Comparison of ENCODE assay signal across 8 cellular contexts in genomic region chr14:76761198-76761848, GRCh38.
DNase-seq lines count a peak whose midpoint lies in the region; ATAC-seq lines count a peak whose summit lies in the region.

Gene VASH1 (plus strand): TSS chr14:76761468. CDS start chr14:76762822, 1,354 bp downstream.

- no peaks in the 10 kb centered on the region for H3K27me3 ChIP-seq in endocrine pancreas (ENCODE audit: control insufficient read depth, insufficient read depth, low read length)

- no peaks in the 10 kb centered on the region for H3K4me1 ChIP-seq in endocrine pancreas (ENCODE audit: control insufficient read depth, insufficient read depth, low read length)

- H3K4me3 ChIP-seq in endocrine pancreas (ENCODE audit: control insufficient read depth, insufficient read depth, low read length): peak within 1 kb of the TSS; percentile 50

- H3K9ac ChIP-seq in endocrine pancreas (ENCODE audit: control insufficient read depth, insufficient read depth, low read length): peak within 1 kb of the TSS; percentile 89

- H3K36me3 ChIP-seq in endocrine pancreas (ENCODE audit: control insufficient read depth, insufficient read depth, low read length): no peaks in the 10 kb centered on the region

- DNase-seq in SHP77 (lab: John Stamatoyannopoulos, UW) (peak; percentile 36 to 48), SHP77 treated with DMSO at 0.1 percent for 48 hours (lab: John Stamatoyannopoulos, UW) (no peak), NCI-H2227 (lab: John Stamatoyannopoulos, UW; ENCODE audit: unreplicated experiment) (peak; percentile 78), medulla oblongata (ENCODE audit: extremely low spot score) (peak; percentile 63)
- DNase-seq in activated CD8-positive, alpha-beta memory T cell treated with anti-CD3 and anti-CD28 coated beads, Interleukin-2, amount 50 U/mL, for 4 hours: peak; percentile 61
- DNase-seq in stimulated activated CD8-positive, alpha-beta memory T cell treated with anti-CD3 and anti-CD28 coated beads, Interleukin-12 subunit alpha, Interleukin-12 subunit beta, amount 100 ng/mL, for 1 hour (ENCODE audit: low read depth): peak; percentile 26

- no peaks in the 10 kb centered on the region for H3K9me3 ChIP-seq in endocrine pancreas (ENCODE audit: control insufficient read depth, low read length)

- peak; percentile 84 for ATAC-seq in HG02885 (IDR thresholded peaks at IDR 0.05; ENCODE audit: poor library complexity, unreplicated experiment)
